24 cellular contexts compared by ENCODE assay signal in the genomic region with DNA sequence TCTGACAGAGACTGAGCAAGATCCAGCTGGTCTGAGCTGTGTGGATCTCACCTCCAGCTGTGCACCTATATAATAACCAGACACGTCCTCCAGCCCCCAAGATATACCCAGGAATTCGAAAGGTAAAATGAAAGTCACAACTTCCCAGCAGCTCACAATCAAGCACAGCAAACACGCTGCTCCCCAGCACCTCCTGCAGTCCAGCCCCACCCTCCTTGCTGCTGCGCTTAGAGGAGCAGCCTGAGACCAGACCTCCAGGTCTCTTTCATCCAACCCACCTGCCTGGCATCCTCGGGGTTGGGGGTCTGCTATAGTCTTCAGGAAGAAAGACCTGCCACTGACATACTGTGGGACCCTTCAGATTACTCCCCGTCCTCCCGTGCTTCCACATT. TPM values are rescaled to one million over a fixed set of nuclear protein-coding genes. Genes with fewer than 3 reads are reported as not detected.
DNase-seq lines count a peak whose midpoint lies in the region; ATAC-seq, FAIRE-seq and TF ChIP-seq lines count a peak whose summit lies in the region.
"Had no signal": no experiment of that assay in that cellular context is flagged by ENCODE, and none has a peak within 500 bp of the region (broad histone marks: within the 10 kb centered on the region; RNA-seq: fewer than 3 reads in every experiment).

No MANE protein-coding gene starts in this region.

- no peak for DNase-seq in activated naive CD8-positive, alpha-beta T cell treated with anti-CD3 and anti-CD28 coated beads for 36 hours
- DNase-seq in activated naive CD8-positive, alpha-beta T cell treated with anti-CD3 and anti-CD28 coated beads, Interleukin-2, amount 50 U/mL, for 24 hours, result no peak
- DNase-seq in K562 (ENCODE audit: extremely low read depth in 1 of 4, low spot score in 3 of 4) (no peak), mesothelial cell of epicardium (ENCODE audit: low spot score in 2 of 2, unreplicated experiment in 2 of 2) (no peak), type B pancreatic cell (ENCODE audit: extremely low spot score, unreplicated experiment) (no peak), hepatocyte (ENCODE audit: low spot score) (no peak), DMS53 treated with DMSO at 0.1 percent for 48 hours (lab: John Stamatoyannopoulos, UW; ENCODE audit: unreplicated experiment) (no peak), kidney glomerular epithelial cell (lab: John Stamatoyannopoulos, UW) (no peak)
- DNase-seq: activated CD8-positive, alpha-beta T cell treated with anti-CD3 and anti-CD28 coated beads, Interleukin-2, amount 10 ng/mL, durations not matched to agents 7 days and 5 days; adrenal gland; caudate nucleus; CD4-positive, CD25-positive, alpha-beta regulatory T cell; DMS79; effector CD8-positive, alpha-beta T cell; glutamatergic neuron; naive thymus-derived CD8-positive, alpha-beta T cell; NCI-H1694; NCI-H82; OCI-M1; Right ventricle myocardium superior; stimulated activated CD4-positive, alpha-beta T cell treated with anti-CD3 and anti-CD28 coated beads, Interleukin-4, amount 100 ng/mL, for 1 hour had no signal

- H3K36me3 ChIP-seq in K562 (ENCODE audit: control insufficient read depth, insufficient read depth, low read length) (no peaks in the 10 kb centered on the region), hepatocyte (replicated peaks; ENCODE audit: insufficient read depth, low read depth) (no peaks in the 10 kb centered on the region)
- H3K36me3 ChIP-seq: adrenal gland had no signal

- peak overlapping the region; percentile 45 for H3K4me3 Mint-ChIP-seq in activated naive CD8-positive, alpha-beta T cell treated with anti-CD3 and anti-CD28 coated beads for 36 hours
- no peak overlapping the region for H3K4me3 Mint-ChIP-seq in activated naive CD8-positive, alpha-beta T cell treated with anti-CD3 and anti-CD28 coated beads, Interleukin-2, amount 50 U/mL, for 24 hours
- H3K4me3 Mint-ChIP-seq in mesothelial cell of epicardium (no peak overlapping the region), type B pancreatic cell (peak overlapping the region; percentile 6)
- H3K4me3 Mint-ChIP-seq: activated CD8-positive, alpha-beta T cell treated with anti-CD3 and anti-CD28 coated beads, Interleukin-2, amount 10 ng/mL, durations not matched to agents 7 days and 5 days; CD4-positive, CD25-positive, alpha-beta regulatory T cell had no signal

- H3K27me3 Mint-ChIP-seq in activated naive CD8-positive, alpha-beta T cell treated with anti-CD3 and anti-CD28 coated beads for 36 hours, result peaks cover 12% of the 10 kb centered on the region
- H3K27me3 Mint-ChIP-seq in activated naive CD8-positive, alpha-beta T cell treated with anti-CD3 and anti-CD28 coated beads, Interleukin-2, amount 50 U/mL, for 24 hours, result peaks cover 3% of the 10 kb centered on the region
- H3K27me3 Mint-ChIP-seq in mesothelial cell of epicardium (ENCODE audit: low read depth) (no peaks in the 10 kb centered on the region), type B pancreatic cell (no peaks in the 10 kb centered on the region)

- H3K79me2 ChIP-seq in K562 (ENCODE audit: control insufficient read depth, insufficient read depth, low read length), result peaks cover 18% of the 10 kb centered on the region
- H3K79me2 ChIP-seq in hepatocyte, result no peaks in the 10 kb centered on the region

- intact Hi-C loops in K562 (cut with micrococcal nuclease), result no loop called here

- H2AFZ ChIP-seq in K562 (ENCODE audit: low read depth, low read length) (0 out of 2 replicates have a peak overlapping the region, but pooled peaks have one; percentile 15), hepatocyte (no peak overlapping the region)

- ATAC-seq in activated naive CD8-positive, alpha-beta T cell treated with anti-CD3 and anti-CD28 coated beads, Interleukin-2, amount 50 U/mL, for 24 hours, result no peak
- peak; percentile 20; the same call in 1 of the 3 replicates for ATAC-seq in K562
- ATAC-seq: activated CD8-positive, alpha-beta T cell treated with anti-CD3 and anti-CD28 coated beads, Interleukin-2, amount 10 ng/mL, durations not matched to agents 7 days and 5 days; HCT116; naive thymus-derived CD8-positive, alpha-beta T cell had no signal

- H3K4me3 ChIP-seq in K562 (no peak overlapping the region), hepatocyte (no peak overlapping the region)
- H3K4me3 ChIP-seq: adrenal gland, smooth muscle cell had no signal

- POLR2A ChIA-PET in K562 (lab: Yijun Ruan, JAX), result interaction anchor here (0.6 to 0.9 kb wide), 2 partner anchors 65 to 114 kb away, joined by 3 to 4 read pairs; no protein-coding TSS in a partner anchor

- H3K4me1 ChIP-seq in K562 (replicated peaks in 1 of 2; ENCODE audit: control insufficient read depth in 2 of 2, insufficient read depth in 2 of 2, low read length in 2 of 2) (peaks cover 16 to 20% of the 10 kb centered on the region in 2 experiments; a peak in 4 of 5 replicates), hepatocyte (ENCODE audit: insufficient read depth) (peaks cover 18% of the 10 kb centered on the region)
- H3K4me1 ChIP-seq: adrenal gland had no signal

- peaks cover 4% of the 10 kb centered on the region for H3K9me3 Mint-ChIP-seq in activated naive CD8-positive, alpha-beta T cell treated with anti-CD3 and anti-CD28 coated beads for 36 hours
- H3K9me3 Mint-ChIP-seq in activated naive CD8-positive, alpha-beta T cell treated with anti-CD3 and anti-CD28 coated beads, Interleukin-2, amount 50 U/mL, for 24 hours, result no peaks in the 10 kb centered on the region
- H3K9me3 Mint-ChIP-seq in mesothelial cell of epicardium (peaks cover 8% of the 10 kb centered on the region), type B pancreatic cell (peaks cover 6% of the 10 kb centered on the region)

- H3K27ac ChIP-seq in K562 (ENCODE audit: extremely low read depth, low read depth, low read length) (no peak overlapping the region), hepatocyte (no peak overlapping the region)
- H3K27ac ChIP-seq: adrenal gland had no signal

- H3K4me2 ChIP-seq in K562 (ENCODE audit: insufficient read depth, low read length) (peak overlapping the region; percentile 21; the same call in 1 of the 2 replicates), hepatocyte (no peak overlapping the region)
- H3K4me2 ChIP-seq: smooth muscle cell had no signal

- no peak overlapping the region for H3K27ac Mint-ChIP-seq in activated naive CD8-positive, alpha-beta T cell treated with anti-CD3 and anti-CD28 coated beads for 36 hours
- no peak overlapping the region for H3K27ac Mint-ChIP-seq in activated naive CD8-positive, alpha-beta T cell treated with anti-CD3 and anti-CD28 coated beads, Interleukin-2, amount 50 U/mL, for 24 hours
- H3K27ac Mint-ChIP-seq in mesothelial cell of epicardium, result peak overlapping the region; percentile 13
- peak overlapping the region; percentile 19 for H3K27ac Mint-ChIP-seq in type B pancreatic cell
- H3K27ac Mint-ChIP-seq: activated CD8-positive, alpha-beta T cell treated with anti-CD3 and anti-CD28 coated beads, Interleukin-2, amount 10 ng/mL, durations not matched to agents 7 days and 5 days had no signal

- 17% methylated on average over 6 of the region's 7 CpGs for WGBS in K562 (ENCODE audit: insufficient coverage, low coverage, missing lambda C conversion rate)
- 83% methylated on average over 7 of the region's 7 CpGs for WGBS in hepatocyte (ENCODE audit: low lambda C conversion rate, missing lambda C conversion rate)

- H3K4me1 Mint-ChIP-seq in activated naive CD8-positive, alpha-beta T cell treated with anti-CD3 and anti-CD28 coated beads for 36 hours, result no peaks in the 10 kb centered on the region
- H3K4me1 Mint-ChIP-seq in activated naive CD8-positive, alpha-beta T cell treated with anti-CD3 and anti-CD28 coated beads, Interleukin-2, amount 50 U/mL, for 24 hours, result peaks cover 2% of the 10 kb centered on the region
- H3K4me1 Mint-ChIP-seq in mesothelial cell of epicardium (peaks cover 61% of the 10 kb centered on the region), type B pancreatic cell (ENCODE audit: unreplicated experiment) (peaks cover 39% of the 10 kb centered on the region)
- H3K4me1 Mint-ChIP-seq: CD4-positive, CD25-positive, alpha-beta regulatory T cell had no signal

- H4K20me1 ChIP-seq in K562 (replicated peaks; ENCODE audit: control insufficient read depth, insufficient read depth, low read length) (no peaks in the 10 kb centered on the region), hepatocyte (ENCODE audit: insufficient read depth, poor library complexity, severe bottlenecking) (no peaks in the 10 kb centered on the region)

- no peak for TF ChIP-seq EP300 in K562 (IDR thresholded peaks at IDR 0.05; ENCODE audit: low read length)

- in situ Hi-C loops in K562 (cut with MboI), result no loop called here

- TF ChIP-seq POLR2A in K562 (conservative IDR thresholded peaks at IDR 0.05), result no peak

- no peak overlapping the region for H3K9ac ChIP-seq in K562 (ENCODE audit: insufficient read depth in 1 of 2, low read depth in 2 of 2, low read length in 2 of 2)

- H3K9me3 ChIP-seq in K562 (replicated peaks; ENCODE audit: control insufficient read depth, insufficient read depth, low read depth, low read length) (0 out of 2 replicates have a peak, but pooled peaks cover 2% of the 10 kb centered on the region), hepatocyte (ENCODE audit: low read depth) (no peaks in the 10 kb centered on the region)
- H3K9me3 ChIP-seq: adrenal gland had no signal

- CTCF ChIA-PET in K562 (lab: Yijun Ruan, JAX; ENCODE audit: low intra/inter-chr PET ratio), result no interaction called here

- H3K9me1 ChIP-seq in K562 (ENCODE audit: control insufficient read depth, insufficient read depth, low read length), result no peaks in the 10 kb centered on the region

- no peaks in the 10 kb centered on the region for H3K27me3 ChIP-seq in K562 (ENCODE audit: control insufficient read depth in 2 of 2, insufficient read depth in 2 of 2, low read length in 2 of 2)
- H3K27me3 ChIP-seq in hepatocyte, result no peaks in the 10 kb centered on the region
- H3K27me3 ChIP-seq: adrenal gland had no signal

- TF ChIP-seq CTCF in K562 (IDR thresholded peaks at IDR 0.05 in 2 of 3, conservative IDR thresholded peaks at IDR 0.05 in 1 of 3; ENCODE audit: insufficient read depth in 2 of 3, low read depth in 1 of 3, low read length in 3 of 3) (0 out of 6 replicates have a peak, but pooled peaks of 1 of the 3 experiments have one; percentile 10), mesothelial cell of epicardium (IDR thresholded peaks at IDR 0.05; ENCODE audit: unreplicated experiment) (no peak), type B pancreatic cell (conservative IDR thresholded peaks at IDR 0.05) (no peak), hepatocyte (IDR thresholded peaks at IDR 0.05; ENCODE audit: poor library complexity) (no peak)

- FAIRE-seq in K562 (lab: Jason Lieb, UNC), result no peak

- BruUV-seq in K562 (replicated peaks; lab: Mats Ljungman, UMichigan), result no TSS peak

- no peak for TF ChIP-seq RAD21 in K562 (CRISPR knock-in tag; conservative IDR thresholded peaks at IDR 0.05 in 1 of 2, IDR thresholded peaks at IDR 0.05 in 1 of 2)

- peaks cover 6% of the 10 kb centered on the region for H3K36me3 Mint-ChIP-seq in activated naive CD8-positive, alpha-beta T cell treated with anti-CD3 and anti-CD28 coated beads for 36 hours
- no peaks in the 10 kb centered on the region for H3K36me3 Mint-ChIP-seq in activated naive CD8-positive, alpha-beta T cell treated with anti-CD3 and anti-CD28 coated beads, Interleukin-2, amount 50 U/mL, for 24 hours (ENCODE audit: low read depth)
- peaks cover 5% of the 10 kb centered on the region for H3K36me3 Mint-ChIP-seq in mesothelial cell of epicardium
- no peaks in the 10 kb centered on the region for H3K36me3 Mint-ChIP-seq in type B pancreatic cell
- H3K36me3 Mint-ChIP-seq: CD4-positive, CD25-positive, alpha-beta regulatory T cell had no signal

- no peaks in the 10 kb centered on the region for H3K9me2 ChIP-seq in hepatocyte (replicated peaks; ENCODE audit: insufficient read depth)

RNA-seq across cellular contexts. Expression of a gene that starts 3.0 kb away (rescaled TPM):
- under 1 TPM; 0.70 to 0.95 TPM for total RNA-seq in activated naive CD8-positive, alpha-beta T cell treated with anti-CD3 and anti-CD28 coated beads for 36 hours
- 11.5 and 14.1 TPM in 2 replicates for total RNA-seq in K562 (2011; cell fraction: chromatin; rRNA removed; ENCODE audit: low replicate concordance)
- 8.7 and 14.0 TPM in 2 replicates for total RNA-seq in K562 (2011; cell fraction: nucleolus; rRNA removed)
- total RNA-seq in K562 (2011; cell fraction: nucleoplasm; rRNA removed), result 14.4 and 15.3 TPM in 2 replicates
- total RNA-seq in K562 (2014; rRNA removed) (6.6 and 9.4 TPM in 2 replicates), K562 (2014; rRNA removed; fragmentation: Illumina TruSeq; extraction: Trizol) (7.6 and 9.3 TPM in 2 replicates), K562 (2015; rRNA removed; fragmentation: Illumina TruSeq; extraction: Trizol) (11.0 and 11.9 TPM in 2 replicates), K562 (2021) (8.9 and 9.8 TPM in 2 replicates), mesothelial cell of epicardium (15.0 to 16.4 TPM (median 15.9 TPM) in 3 replicates), type B pancreatic cell (ENCODE audit: low replicate concordance) (0.67 and 1.4 TPM in 2 replicates), hepatocyte (1.0 and 2.8 TPM in 2 replicates)
- polyA plus RNA-seq in K562 (2011; rRNA removed) (14.3 and 14.5 TPM in 2 replicates), K562 (2014; fragmentation: Illumina TruSeq; extraction: Trizol) (8.1 and 10.2 TPM in 2 replicates), K562 (2014; fragmentation: Nextera tagmentation; extraction: Ambion mirVana) (10 to 100 TPM in 1 of 2 experiments, 1 to 10 TPM in 1; 8.9 to 15.0 TPM), K562 (2014; rRNA removed) (6.5 and 7.2 TPM in 2 replicates), hepatocyte (0.97 and 1.5 TPM in 2 replicates)
- 14.6 and 18.4 TPM in 2 replicates for polyA plus RNA-seq in K562 (2011; cell fraction: cytosol; rRNA removed)
- 8.5 and 10.5 TPM in 2 replicates for polyA plus RNA-seq in K562 (2011; cell fraction: nucleus; rRNA removed)
- 16.0 and 18.4 TPM in 2 replicates for polyA plus RNA-seq in K562 (2012)
- 32.8 and 36.6 TPM in 2 replicates for polyA minus RNA-seq in K562 (2011; rRNA and poly(A)+ RNA removed)
- 9.2 and 12.4 TPM in 2 replicates for polyA minus RNA-seq in K562 (2011; cell fraction: cytosol; rRNA and poly(A)+ RNA removed)
- polyA minus RNA-seq in K562 (2011; cell fraction: nucleus; rRNA and poly(A)+ RNA removed), result 6.5 and 15.6 TPM in 2 replicates
- total RNA-seq: CD4-positive, CD25-positive, alpha-beta regulatory T cell; MCF 10A; naive thymus-derived CD8-positive, alpha-beta T cell had no signal
- polyA plus RNA-seq: CD4-positive, CD25-positive, alpha-beta regulatory T cell; naive thymus-derived CD8-positive, alpha-beta T cell; smooth muscle cell had no signal

RNA-seq across cellular contexts. Expression of a gene that starts 34.7 kb away (rescaled TPM):
- total RNA-seq in activated naive CD8-positive, alpha-beta T cell treated with anti-CD3 and anti-CD28 coated beads for 36 hours, result 10 to 100 TPM; 54.3 to 57.0 TPM
- total RNA-seq in K562 (2011; cell fraction: chromatin; rRNA removed; ENCODE audit: low replicate concordance), result 7.9 and 14.5 TPM in 2 replicates
- total RNA-seq in K562 (2011; cell fraction: nucleolus; rRNA removed), result 9.6 and 11.0 TPM in 2 replicates
- total RNA-seq in K562 (2011; cell fraction: nucleoplasm; rRNA removed), result 11.5 and 15.8 TPM in 2 replicates
- total RNA-seq in K562 (2014; rRNA removed), result 8.9 and 9.7 TPM in 2 replicates
- 9.3 and 10.6 TPM in 2 replicates for total RNA-seq in K562 (2014; rRNA removed; fragmentation: Illumina TruSeq; extraction: Trizol)
- total RNA-seq in K562 (2015; rRNA removed; fragmentation: Illumina TruSeq; extraction: Trizol), result 9.6 and 10.6 TPM in 2 replicates
- total RNA-seq in K562 (2021), result 9.7 and 10.6 TPM in 2 replicates
- 5.4 and 7.7 TPM in 2 replicates for polyA plus RNA-seq in K562 (2011; rRNA removed)
- polyA plus RNA-seq in K562 (2011; cell fraction: cytosol; rRNA removed), result 5.7 and 7.9 TPM in 2 replicates
- polyA plus RNA-seq in K562 (2011; cell fraction: nucleus; rRNA removed), result 7.8 and 12.8 TPM in 2 replicates
- 12.3 and 12.8 TPM in 2 replicates for polyA plus RNA-seq in K562 (2012)
- 8.9 and 9.4 TPM in 2 replicates for polyA plus RNA-seq in K562 (2014; fragmentation: Illumina TruSeq; extraction: Trizol)
- 1 to 10 TPM; 2.7 to 6.8 TPM for polyA plus RNA-seq in K562 (2014; fragmentation: Nextera tagmentation; extraction: Ambion mirVana)
- polyA plus RNA-seq in K562 (2014; rRNA removed), result 6.6 and 6.9 TPM in 2 replicates
- polyA minus RNA-seq in K562 (2011; rRNA and poly(A)+ RNA removed), result 7.8 and 13.2 TPM in 2 replicates
- polyA minus RNA-seq in K562 (2011; cell fraction: cytosol; rRNA and poly(A)+ RNA removed), result 3.5 and 6.3 TPM in 2 replicates
- polyA minus RNA-seq in K562 (2011; cell fraction: nucleus; rRNA and poly(A)+ RNA removed), result 2.4 and 3.6 TPM in 2 replicates
- 55.5 to 59.4 TPM (median 56.1 TPM) in 3 replicates for total RNA-seq in mesothelial cell of epicardium
- total RNA-seq in type B pancreatic cell (ENCODE audit: low replicate concordance), result 23.7 and 30.4 TPM in 2 replicates
- total RNA-seq in hepatocyte, result 32.3 and 34.8 TPM in 2 replicates
- polyA plus RNA-seq in hepatocyte, result 19.5 and 23.9 TPM in 2 replicates

RNA-seq across cellular contexts. Expression of a gene that starts 44.1 kb away (rescaled TPM):
- 10 to 100 TPM; 55.0 to 56.3 TPM for total RNA-seq in activated naive CD8-positive, alpha-beta T cell treated with anti-CD3 and anti-CD28 coated beads for 36 hours
- 1.7 TPM in 2 replicates for total RNA-seq in K562 (2011; cell fraction: chromatin; rRNA removed; ENCODE audit: low replicate concordance)
- total RNA-seq in K562 (2011; cell fraction: nucleolus; rRNA removed), result 0.50 and 0.53 TPM in 2 replicates
- not detected in 2 replicates for total RNA-seq in K562 (2011; cell fraction: nucleoplasm; rRNA removed)
- total RNA-seq in K562 (2014; rRNA removed) (0.69 TPM in 1 of 2 replicates, not detected in the other), K562 (2014; rRNA removed; fragmentation: Illumina TruSeq; extraction: Trizol) (0.33 and 0.73 TPM in 2 replicates), K562 (2015; rRNA removed; fragmentation: Illumina TruSeq; extraction: Trizol) (0.25 and 0.38 TPM in 2 replicates), K562 (2021) (0.67 and 1.1 TPM in 2 replicates), mesothelial cell of epicardium (1.3 to 2.2 TPM (median 1.8 TPM) in 3 replicates), type B pancreatic cell (ENCODE audit: low replicate concordance) (2.0 and 2.3 TPM in 2 replicates), hepatocyte (1.3 and 2.7 TPM in 2 replicates)
- polyA plus RNA-seq in K562 (2011; rRNA removed) (0.32 and 0.54 TPM in 2 replicates), K562 (2014; fragmentation: Illumina TruSeq; extraction: Trizol) (0.87 and 1.1 TPM in 2 replicates), K562 (2014; fragmentation: Nextera tagmentation; extraction: Ambion mirVana) (under 1 TPM; 0.25 to 0.80 TPM), K562 (2014; rRNA removed) (0.18 and 0.93 TPM in 2 replicates), hepatocyte (0.79 and 2.1 TPM in 2 replicates)
- polyA plus RNA-seq in K562 (2011; cell fraction: cytosol; rRNA removed), result 0.04 and 0.09 TPM in 2 replicates
- 0.11 and 0.75 TPM in 2 replicates for polyA plus RNA-seq in K562 (2011; cell fraction: nucleus; rRNA removed)
- polyA plus RNA-seq in K562 (2012), result 0.66 and 2.7 TPM in 2 replicates
- 0.21 and 0.35 TPM in 2 replicates for polyA minus RNA-seq in K562 (2011; rRNA and poly(A)+ RNA removed)
- not detected in 2 replicates for polyA minus RNA-seq in K562 (2011; cell fraction: cytosol; rRNA and poly(A)+ RNA removed)
- polyA minus RNA-seq in K562 (2011; cell fraction: nucleus; rRNA and poly(A)+ RNA removed), result 0.54 TPM in 1 of 2 replicates, not detected in the other

RNA-seq across cellular contexts. Expression of a gene that starts 48.3 kb away (rescaled TPM):
- 10 to 100 TPM; 17.6 to 19.3 TPM for total RNA-seq in activated naive CD8-positive, alpha-beta T cell treated with anti-CD3 and anti-CD28 coated beads for 36 hours
- total RNA-seq in K562 (2011; cell fraction: chromatin; rRNA removed; ENCODE audit: low replicate concordance), result 16.6 and 19.1 TPM in 2 replicates
- 16.3 and 21.5 TPM in 2 replicates for total RNA-seq in K562 (2011; cell fraction: nucleolus; rRNA removed)
- 19.4 and 21.1 TPM in 2 replicates for total RNA-seq in K562 (2011; cell fraction: nucleoplasm; rRNA removed)
- total RNA-seq in K562 (2014; rRNA removed), result 5.8 TPM in 2 replicates
- 3.5 and 4.1 TPM in 2 replicates for total RNA-seq in K562 (2014; rRNA removed; fragmentation: Illumina TruSeq; extraction: Trizol)
- 7.0 and 7.3 TPM in 2 replicates for total RNA-seq in K562 (2015; rRNA removed; fragmentation: Illumina TruSeq; extraction: Trizol)
- 8.1 and 9.0 TPM in 2 replicates for total RNA-seq in K562 (2021)
- polyA plus RNA-seq in K562 (2011; rRNA removed), result 4.7 and 5.6 TPM in 2 replicates
- polyA plus RNA-seq in K562 (2011; cell fraction: cytosol; rRNA removed), result 2.8 and 4.2 TPM in 2 replicates
- polyA plus RNA-seq in K562 (2011; cell fraction: nucleus; rRNA removed), result 7.4 and 14.5 TPM in 2 replicates
- polyA plus RNA-seq in K562 (2012), result 21.2 and 33.8 TPM in 2 replicates
- 9.5 and 9.7 TPM in 2 replicates for polyA plus RNA-seq in K562 (2014; fragmentation: Illumina TruSeq; extraction: Trizol)
- polyA plus RNA-seq in K562 (2014; fragmentation: Nextera tagmentation; extraction: Ambion mirVana), result 1 to 10 TPM; 2.5 to 4.2 TPM
- 5.3 and 6.9 TPM in 2 replicates for polyA plus RNA-seq in K562 (2014; rRNA removed)
- 4.9 and 5.3 TPM in 2 replicates for polyA minus RNA-seq in K562 (2011; rRNA and poly(A)+ RNA removed)
- 1.2 and 5.9 TPM in 2 replicates for polyA minus RNA-seq in K562 (2011; cell fraction: cytosol; rRNA and poly(A)+ RNA removed)
- 2.6 and 3.2 TPM in 2 replicates for polyA minus RNA-seq in K562 (2011; cell fraction: nucleus; rRNA and poly(A)+ RNA removed)
- total RNA-seq in mesothelial cell of epicardium, result 1.7 to 1.9 TPM (median 1.7 TPM) in 3 replicates
- 5.4 and 6.8 TPM in 2 replicates for total RNA-seq in type B pancreatic cell (ENCODE audit: low replicate concordance)
- 6.2 and 7.3 TPM in 2 replicates for total RNA-seq in hepatocyte
- polyA plus RNA-seq in hepatocyte, result 6.4 and 6.8 TPM in 2 replicates
- total RNA-seq: smooth muscle cell had no signal

Comparison
In these comparisons a context has a peak if more than half of its experiments do, and no peak if none do; other contexts are left out.
1. H3K4me3 Mint-ChIP-seq: peak in activated naive CD8-positive, alpha-beta T cell treated with anti-CD3 and anti-CD28 coated beads for 36 hours (single experiment) and type B pancreatic cell (single experiment); none in activated naive CD8-positive, alpha-beta T cell treated with anti-CD3 and anti-CD28 coated beads, Interleukin-2, amount 50 U/mL, for 24 hours (single experiment) and mesothelial cell of epicardium (single experiment).
2. H3K27ac Mint-ChIP-seq: peak in mesothelial cell of epicardium (single experiment) and type B pancreatic cell (single experiment); none in activated naive CD8-positive, alpha-beta T cell treated with anti-CD3 and anti-CD28 coated beads for 36 hours (single experiment) and activated naive CD8-positive, alpha-beta T cell treated with anti-CD3 and anti-CD28 coated beads, Interleukin-2, amount 50 U/mL, for 24 hours (single experiment).
3. RNA of a gene that starts 44.1 kb away (total RNA-seq): 55.0 to 56.3 TPM in activated naive CD8-positive, alpha-beta T cell treated with anti-CD3 and anti-CD28 coated beads for 36 hours; 2.0 to 2.3 TPM in type B pancreatic cell, 1.3 to 2.2 TPM in mesothelial cell of epicardium, 1.3 to 2.7 TPM in hepatocyte and 0.25 to 1.7 TPM in K562; every median in the first group is over 10 times any median in the second.